In genomic region chrX:129792586-129793291, GRCh38 we compare ENCODE assay signal across 25 cellular contexts. TPM values are rescaled to one million over a fixed set of nuclear protein-coding genes. Genes with fewer than 3 reads are reported as not detected.
"Had no signal": no experiment of that assay in that cellular context is flagged by ENCODE, and none has a peak within 500 bp of the region (broad histone marks: within the 10 kb centered on the region; RNA-seq: fewer than 3 reads in every experiment).

No MANE protein-coding gene starts in this region.

- H3K9me3 Mint-ChIP-seq: activated B cell treated with CpG ODN at 0.5 μM for 24 hours; activated CD4-positive, alpha-beta memory T cell treated with anti-CD3 and anti-CD28 coated beads for 36 hours; activated naive CD4-positive, alpha-beta T cell treated with anti-CD3 and anti-CD28 coated beads, Interleukin-2, amount 50 U/mL, for 24 hours; stimulated activated naive CD8-positive, alpha-beta T cell treated with anti-CD3 and anti-CD28 coated beads, Interleukin-15, amount 100 ng/mL, for 72 hours had no signal

- H3K27me3 Mint-ChIP-seq: activated B cell treated with CpG ODN at 0.5 μM for 24 hours; activated CD4-positive, alpha-beta memory T cell treated with anti-CD3 and anti-CD28 coated beads for 36 hours; activated CD8-positive, alpha-beta memory T cell treated with anti-CD3 and anti-CD28 coated beads, Interleukin-2, amount 10 ng/mL, durations not matched to agents 7 days and 5 days; activated naive CD4-positive, alpha-beta T cell treated with anti-CD3 and anti-CD28 coated beads, Interleukin-2, amount 50 U/mL, for 24 hours; stimulated activated naive CD8-positive, alpha-beta T cell treated with anti-CD3 and anti-CD28 coated beads, Interleukin-15, amount 100 ng/mL, for 72 hours had no signal

- H3K4me2 ChIP-seq: hepatocyte had no signal

- H3K9me3 ChIP-seq: suprapubic skin, vagina had no signal

- H3K79me2 ChIP-seq: hepatocyte had no signal

- ATAC-seq: activated CD8-positive, alpha-beta memory T cell treated with anti-CD3 and anti-CD28 coated beads, Interleukin-2, amount 10 ng/mL, durations not matched to agents 7 days and 5 days; left cardiac atrium; stimulated activated naive CD8-positive, alpha-beta T cell treated with anti-CD3 and anti-CD28 coated beads, Interleukin-15, amount 100 ng/mL, for 72 hours had no signal

- H3K4me1 ChIP-seq: suprapubic skin, vagina had no signal

- H3K36me3 ChIP-seq: cardiac muscle cell, suprapubic skin, vagina had no signal

- H3K4me3 Mint-ChIP-seq: activated B cell treated with CpG ODN at 0.5 μM for 24 hours; activated CD4-positive, alpha-beta memory T cell treated with anti-CD3 and anti-CD28 coated beads for 36 hours; activated CD8-positive, alpha-beta memory T cell treated with anti-CD3 and anti-CD28 coated beads, Interleukin-2, amount 10 ng/mL, durations not matched to agents 7 days and 5 days; activated naive CD4-positive, alpha-beta T cell treated with anti-CD3 and anti-CD28 coated beads, Interleukin-2, amount 50 U/mL, for 24 hours; endodermal cell; nephron; stimulated activated naive CD8-positive, alpha-beta T cell treated with anti-CD3 and anti-CD28 coated beads, Interleukin-15, amount 100 ng/mL, for 72 hours had no signal

- FAIRE-seq: islet of Langerhans had no signal

- H3K36me3 Mint-ChIP-seq: activated naive CD4-positive, alpha-beta T cell treated with anti-CD3 and anti-CD28 coated beads, Interleukin-2, amount 50 U/mL, for 24 hours had no signal

- H2AFZ ChIP-seq: hepatocyte had no signal

- H3K4me3 ChIP-seq: cardiac muscle cell, hepatocyte, skin epidermis, suprapubic skin, vagina had no signal

- H3K27me3 ChIP-seq: cardiac muscle cell, hepatocyte, suprapubic skin, vagina had no signal

- DNase-seq: activated B cell treated with CpG ODN at 0.5 μM for 24 hours; activated CD4-positive, alpha-beta memory T cell treated with anti-CD3 and anti-CD28 coated beads for 36 hours; activated CD4-positive, alpha-beta T cell treated with anti-CD3 and anti-CD28 coated beads for 4 hours; activated CD8-positive, alpha-beta memory T cell treated with anti-CD3 and anti-CD28 coated beads, Interleukin-2, amount 10 ng/mL, durations not matched to agents 7 days and 5 days; activated effector memory CD4-positive, alpha-beta T cell treated with Interleukin-2 at 50 U/mL for 16 hours; amniotic stem cell; endodermal cell; foreskin fibroblast; left cardiac atrium; mesendoderm; stimulated activated CD4-positive, alpha-beta T cell treated with anti-CD3 and anti-CD28 coated beads, Interleukin-15, amount 100 ng/mL, for 24 hours; stimulated activated CD4-positive, alpha-beta T cell treated with anti-CD3 and anti-CD28 coated beads, Interleukin-2, amount 100 ng/mL, for 48 hours; stimulated activated naive CD8-positive, alpha-beta T cell treated with anti-CD3 and anti-CD28 coated beads, Interleukin-15, amount 100 ng/mL, for 72 hours; SW 1271; trophoblast cell had no signal

- H3K27ac ChIP-seq: cardiac muscle cell, epithelial cell of prostate, hepatocyte, skin epidermis, suprapubic skin, vagina had no signal

- H3K4me1 Mint-ChIP-seq: activated naive CD4-positive, alpha-beta T cell treated with anti-CD3 and anti-CD28 coated beads, Interleukin-2, amount 50 U/mL, for 24 hours; nephron had no signal

- H3K27ac Mint-ChIP-seq: activated B cell treated with CpG ODN at 0.5 μM for 24 hours; activated CD4-positive, alpha-beta memory T cell treated with anti-CD3 and anti-CD28 coated beads for 36 hours; activated CD8-positive, alpha-beta memory T cell treated with anti-CD3 and anti-CD28 coated beads, Interleukin-2, amount 10 ng/mL, durations not matched to agents 7 days and 5 days; activated naive CD4-positive, alpha-beta T cell treated with anti-CD3 and anti-CD28 coated beads, Interleukin-2, amount 50 U/mL, for 24 hours; endodermal cell; nephron; stimulated activated naive CD8-positive, alpha-beta T cell treated with anti-CD3 and anti-CD28 coated beads, Interleukin-15, amount 100 ng/mL, for 72 hours had no signal

RNA-seq across cellular contexts. Expression of gene SASH3, which starts 13.0 kb away (rescaled TPM):
- total RNA-seq: cardiac muscle cell, endodermal cell, renal cortical epithelial cell had no signal

RNA-seq across cellular contexts. Expression of gene XPNPEP2, which starts 54.0 kb away (rescaled TPM):
- total RNA-seq: cardiac muscle cell, renal cortical epithelial cell had no signal
- polyA plus RNA-seq: cardiac muscle cell had no signal
